In genomic region chr12:108629824-108630476, GRCh38 we compare ENCODE assay signal across 8 cellular contexts. TPM values are rescaled to one million over a fixed set of nuclear protein-coding genes. Genes with fewer than 3 reads are reported as not detected.
DNase-seq lines count a peak whose midpoint lies in the region; ATAC-seq and TF ChIP-seq lines count a peak whose summit lies in the region.

No MANE protein-coding gene starts in this region.

- H3K36me3 Mint-ChIP-seq in activated CD4-positive, alpha-beta memory T cell treated with anti-CD3 and anti-CD28 coated beads for 36 hours: peaks cover 34% of the 10 kb centered on the region

- intact Hi-C loops in activated CD4-positive, alpha-beta memory T cell treated with anti-CD3 and anti-CD28 coated beads for 36 hours (cut with micrococcal nuclease): loop anchor here (1.0 to 10.0 kb wide), 6 partner anchors 61 to 1305 kb away; partner anchors contain the start of genes ALKBH2, CORO1C, PRDM4 and SART3
- intact Hi-C loops in gastrocnemius medialis (cut with DNase I; ENCODE audit: low total_unique reads): no loop called here

- no peaks in the 10 kb centered on the region for H3K9me3 Mint-ChIP-seq in activated CD4-positive, alpha-beta memory T cell treated with anti-CD3 and anti-CD28 coated beads for 36 hours

- H3K27me3 ChIP-seq in rectal smooth muscle tissue (ENCODE audit: control insufficient read depth, insufficient read depth, low read length) (no peaks in the 10 kb centered on the region), gastrocnemius medialis (no peaks in the 10 kb centered on the region)

- no peak overlapping the region for H3K9ac ChIP-seq in rectal smooth muscle tissue (ENCODE audit: low read length)

- H3K4me3 ChIP-seq in rectal smooth muscle tissue (ENCODE audit: low read length) (peak overlapping the region; percentile 24), gastrocnemius medialis (no peak overlapping the region)

- H3K27ac Mint-ChIP-seq in activated CD4-positive, alpha-beta memory T cell treated with anti-CD3 and anti-CD28 coated beads for 36 hours: peak overlapping the region; percentile 98

- in situ Hi-C loops in gastrocnemius medialis (cut with MboI; ENCODE audit: low sequenced_read_pairs in 4 of 4): loop anchor here (25.0 kb wide), 2 partner anchors 332 to 457 kb away; partner anchors contain the start of genes ALKBH2 (in 2 of the 4) and UNG (in 2 of the 4)

- ATAC-seq in HG03196 (IDR thresholded peaks at IDR 0.05; ENCODE audit: unreplicated experiment): no peak
- no peak for ATAC-seq in gastrocnemius medialis

- peak overlapping the region; percentile 97 for H3K4me3 Mint-ChIP-seq in activated CD4-positive, alpha-beta memory T cell treated with anti-CD3 and anti-CD28 coated beads for 36 hours

- H3K27ac ChIP-seq in rectal smooth muscle tissue (ENCODE audit: low read depth, low read length) (peak overlapping the region; percentile 46), gastrocnemius medialis (peak overlapping the region in 1 of 4 donors; percentile 14)

- no peaks in the 10 kb centered on the region for H3K27me3 Mint-ChIP-seq in activated CD4-positive, alpha-beta memory T cell treated with anti-CD3 and anti-CD28 coated beads for 36 hours

- no peaks in the 10 kb centered on the region for H3K9me3 ChIP-seq in gastrocnemius medialis

- no peak for TF ChIP-seq CTCF in gastrocnemius medialis (IDR thresholded peaks at IDR 0.05 in 4 of 5, conservative IDR thresholded peaks at IDR 0.05 in 1 of 5)

- peaks cover 59% of the 10 kb centered on the region for H3K4me1 Mint-ChIP-seq in activated CD4-positive, alpha-beta memory T cell treated with anti-CD3 and anti-CD28 coated beads for 36 hours (ENCODE audit: low read depth)

- peak; percentile 24 for DNase-seq in NCI-H2227 (lab: John Stamatoyannopoulos, UW; ENCODE audit: unreplicated experiment)
- DNase-seq in NCI-H2227 treated with DMSO at 0.1 percent for 48 hours (lab: John Stamatoyannopoulos, UW): no peak
- peak; percentile 84 for DNase-seq in activated CD4-positive, alpha-beta memory T cell treated with anti-CD3 and anti-CD28 coated beads for 36 hours
- DNase-seq in erythroblast (lab: John Stamatoyannopoulos, UW): peak; percentile 93 to 95
- DNase-seq in gastrocnemius medialis: no peak
- DNase-seq in NCI-H2081 treated with DMSO at 0.1 percent for 48 hours (lab: John Stamatoyannopoulos, UW): no peak

- CTCF ChIA-PET in activated CD4-positive, alpha-beta memory T cell treated with anti-CD3 and anti-CD28 coated beads for 36 hours (lab: Charles Lee): interaction anchor here (0.7 to 15.0 kb wide), 6 partner anchors 12 to 174 kb away, joined by 3 to 207 read pairs (median 4); partner anchors contain the start of gene ISCU

- TF ChIP-seq POLR2A in erythroblast (IDR thresholded peaks at IDR 0.05; ENCODE audit: low read length) (peak; percentile 92), gastrocnemius medialis (IDR thresholded peaks at IDR 0.05) (no peak)

- H3K36me3 ChIP-seq in rectal smooth muscle tissue (ENCODE audit: control insufficient read depth, insufficient read depth, low read length): no peaks in the 10 kb centered on the region
- H3K36me3 ChIP-seq in gastrocnemius medialis: no peaks in the 10 kb centered on the region

- H3K4me1 ChIP-seq in rectal smooth muscle tissue (ENCODE audit: control insufficient read depth, insufficient read depth, low read length) (no peaks in the 10 kb centered on the region), gastrocnemius medialis (peaks cover 0 to 7% of the 10 kb centered on the region in 2 donors)

- POLR2A ChIA-PET in activated CD4-positive, alpha-beta memory T cell treated with anti-CD3 and anti-CD28 coated beads for 36 hours (lab: Charles Lee): interaction anchor here (0.5 to 3.5 kb wide), 8 partner anchors 9 to 1259 kb away, joined by 3 to 24 read pairs (median 7); partner anchors contain the start of genes ISCU and SART3

RNA-seq across cellular contexts. Expression of gene SELPLG, which starts 3.7 kb away (rescaled TPM):
- total RNA-seq in activated CD4-positive, alpha-beta memory T cell treated with anti-CD3 and anti-CD28 coated beads for 36 hours: 10 to 100 TPM; 56.8 to 60.1 TPM
- 1 to 10 TPM in 3 of 4 donors, under 1 TPM in 1; 0.19 to 5.0 (median 2.6) TPM for total RNA-seq in gastrocnemius medialis

RNA-seq across cellular contexts. Expression of gene TMEM119, which starts 32.1 kb away (rescaled TPM):
- under 1 TPM; 0.10 to 0.24 TPM for total RNA-seq in activated CD4-positive, alpha-beta memory T cell treated with anti-CD3 and anti-CD28 coated beads for 36 hours
- under 1 TPM in 1 of 4 donors, not detected in 3; 0.85 TPM for total RNA-seq in gastrocnemius medialis

Comparison
In these comparisons a context has a peak if more than half of its experiments do, and no peak if none do; other contexts are left out.
1. DNase-seq: peak in NCI-H2227 (single experiment), activated CD4-positive, alpha-beta memory T cell treated with anti-CD3 and anti-CD28 coated beads for 36 hours (single experiment) and erythroblast (2 of 2); none in NCI-H2227 treated with DMSO at 0.1 percent for 48 hours (single experiment), gastrocnemius medialis (0 of 2) and NCI-H2081 treated with DMSO at 0.1 percent for 48 hours (single experiment).
2. RNA of gene SELPLG, which starts 3.7 kb away (total RNA-seq): 56.8 to 60.1 TPM in activated CD4-positive, alpha-beta memory T cell treated with anti-CD3 and anti-CD28 coated beads for 36 hours; 0.19 to 5.0 TPM in gastrocnemius medialis; every median in the first group is over 4 times any median in the second.